ENCODE assay signal across 21 cellular contexts in genomic region chr3:1179116-1179515, GRCh38.
DNase-seq lines count a peak whose midpoint lies in the region; ATAC-seq and TF ChIP-seq lines count a peak whose summit lies in the region.
"Had no signal": no experiment of that assay in that cellular context is flagged by ENCODE, and none has a peak within 500 bp of the region (broad histone marks: within the 10 kb centered on the region; RNA-seq: fewer than 3 reads in every experiment).

No MANE protein-coding gene starts in this region.

- H3K79me2 ChIP-seq in osteoblast (ENCODE audit: insufficient read depth, low read length) = no peaks in the 10 kb centered on the region

- no peaks in the 10 kb centered on the region for H3K4me1 ChIP-seq in osteoblast (ENCODE audit: insufficient read depth, low read length)
- H3K4me1 ChIP-seq: SJSA1 had no signal

- intact Hi-C loops in Right ventricle myocardium inferior (cut with DNase I) = no loop called here

- no peak overlapping the region for H2AFZ ChIP-seq in osteoblast (ENCODE audit: low read length)
- H2AFZ ChIP-seq: PC-9 had no signal

- no peaks in the 10 kb centered on the region for H3K9me3 ChIP-seq in osteoblast (ENCODE audit: low read depth, low read length)
- H3K9me3 ChIP-seq: MG63, SJSA1 had no signal

- TF ChIP-seq CTCF in fibroblast of the aortic adventitia (IDR thresholded peaks at IDR 0.05; ENCODE audit: insufficient read depth, low read length) (no peak), omental fat pad (IDR thresholded peaks at IDR 0.05) (no peak), osteoblast (IDR thresholded peaks at IDR 0.05; ENCODE audit: extremely low read depth, low read depth, low read length) (no peak)

- no peaks in the 10 kb centered on the region for H4K20me1 ChIP-seq in osteoblast (ENCODE audit: insufficient read depth, low read length)

- no peaks in the 10 kb centered on the region for H3K27me3 ChIP-seq in osteoblast (ENCODE audit: insufficient read depth, low read length)
- H3K27me3 ChIP-seq: MG63, SJSA1 had no signal

- no peak overlapping the region for H3K4me2 ChIP-seq in osteoblast (ENCODE audit: insufficient read depth, low read length)
- H3K4me2 ChIP-seq: PC-9 had no signal

- H3K4me3 ChIP-seq in fibroblast of the aortic adventitia (ENCODE audit: low read depth, low read length) (no peak overlapping the region), osteoblast (ENCODE audit: insufficient read depth, low read length) (no peak overlapping the region)
- H3K4me3 ChIP-seq: K562, MG63, PC-9, SJSA1 had no signal

- H3K27ac ChIP-seq in osteoblast (ENCODE audit: low read depth, low read length) = no peak overlapping the region
- H3K27ac ChIP-seq: PC-9, SJSA1 had no signal

- H3K36me3 ChIP-seq in osteoblast (ENCODE audit: insufficient read depth, low read length) = no peaks in the 10 kb centered on the region
- H3K36me3 ChIP-seq: MG63, SJSA1 had no signal

- ATAC-seq in omental fat pad (ENCODE audit: low FRiP score) = peak; percentile 61
- ATAC-seq in HG02970 (IDR thresholded peaks at IDR 0.05; ENCODE audit: low FRiP score, unreplicated experiment) = no peak
- ATAC-seq in Right ventricle myocardium inferior = no peak
- ATAC-seq: K562 had no signal

- peak; percentile 15 for DNase-seq in COLO829 (ENCODE audit: low spot score)
- DNase-seq in amniotic epithelial cell (ENCODE audit: low read depth) = peak; percentile 84
- peak; percentile 13 for DNase-seq in fibroblast of the aortic adventitia (ENCODE audit: low read depth)
- no peak for DNase-seq in omental fat pad (ENCODE audit: low spot score)
- no peak for DNase-seq in osteoblast (ENCODE audit: insufficient read length, low spot score, missing footprints)
- DNase-seq in activated effector memory CD4-positive, alpha-beta T cell treated with anti-CD3 and anti-CD28 coated beads, Interleukin-2, amount 50 U/mL, for 16 hours = no peak
- DNase-seq in Right ventricle myocardium inferior (ENCODE audit: missing footprints) = no peak
- DNase-seq: 8988T, ACHN, H9, MG63, NCI-H1105 treated with DMSO at 0.1 percent for 48 hours, NCI-H146, NCI-H2029, NCI-H446 treated with DMSO at 0.1 percent for 48 hours, NCI-H526, PC-9, Right ventricle myocardium superior had no signal

Comparison
In these comparisons a context has a peak if more than half of its experiments do, and no peak if none do; other contexts are left out.
1. DNase-seq: peak in COLO829 (single experiment), amniotic epithelial cell (single experiment) and fibroblast of the aortic adventitia (single experiment); none in omental fat pad (single experiment), osteoblast (single experiment), activated effector memory CD4-positive, alpha-beta T cell treated with anti-CD3 and anti-CD28 coated beads, Interleukin-2, amount 50 U/mL, for 16 hours (single experiment) and Right ventricle myocardium inferior (single experiment).